1 cellular context compared by ENCODE assay signal in the genomic region with DNA sequence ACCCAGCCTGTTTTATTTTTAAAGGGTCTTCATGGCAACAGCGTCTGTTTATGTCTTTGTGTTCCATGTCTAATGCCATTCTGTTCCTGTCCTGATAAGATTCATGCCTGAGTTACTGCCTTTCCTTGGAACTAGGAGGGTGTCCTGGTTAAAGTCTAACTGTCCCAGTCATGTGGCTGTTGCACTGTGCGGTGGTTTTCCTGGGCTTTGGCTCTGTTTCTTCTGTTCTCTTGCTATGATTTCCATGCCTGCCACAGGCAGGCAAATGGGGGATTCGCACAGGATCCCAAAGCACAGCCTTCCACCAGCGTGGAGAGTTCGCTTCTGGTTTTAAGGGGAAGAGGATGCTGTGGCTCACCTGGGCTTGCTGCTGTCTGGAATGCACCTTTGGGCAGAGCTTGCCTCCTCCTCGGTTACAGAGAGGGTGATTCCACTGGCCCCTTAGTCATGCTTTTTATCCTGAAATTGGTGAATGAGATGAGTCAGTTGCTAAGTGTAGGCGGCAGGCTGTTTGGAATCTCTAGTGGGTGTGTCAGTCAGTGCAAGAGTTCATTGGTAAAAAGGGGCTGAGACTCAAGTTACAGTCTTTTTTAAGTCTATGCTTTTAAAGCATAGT.
TF ChIP-seq lines count a peak whose summit lies in the region.

No MANE protein-coding gene starts in this region.

TF ChIP-seq in K562, 482 proteins besides CTCF, POLR2A, EP300 and RAD21 (continued from another document and continues in another):
- TF ChIP-seq, protein P1, sequence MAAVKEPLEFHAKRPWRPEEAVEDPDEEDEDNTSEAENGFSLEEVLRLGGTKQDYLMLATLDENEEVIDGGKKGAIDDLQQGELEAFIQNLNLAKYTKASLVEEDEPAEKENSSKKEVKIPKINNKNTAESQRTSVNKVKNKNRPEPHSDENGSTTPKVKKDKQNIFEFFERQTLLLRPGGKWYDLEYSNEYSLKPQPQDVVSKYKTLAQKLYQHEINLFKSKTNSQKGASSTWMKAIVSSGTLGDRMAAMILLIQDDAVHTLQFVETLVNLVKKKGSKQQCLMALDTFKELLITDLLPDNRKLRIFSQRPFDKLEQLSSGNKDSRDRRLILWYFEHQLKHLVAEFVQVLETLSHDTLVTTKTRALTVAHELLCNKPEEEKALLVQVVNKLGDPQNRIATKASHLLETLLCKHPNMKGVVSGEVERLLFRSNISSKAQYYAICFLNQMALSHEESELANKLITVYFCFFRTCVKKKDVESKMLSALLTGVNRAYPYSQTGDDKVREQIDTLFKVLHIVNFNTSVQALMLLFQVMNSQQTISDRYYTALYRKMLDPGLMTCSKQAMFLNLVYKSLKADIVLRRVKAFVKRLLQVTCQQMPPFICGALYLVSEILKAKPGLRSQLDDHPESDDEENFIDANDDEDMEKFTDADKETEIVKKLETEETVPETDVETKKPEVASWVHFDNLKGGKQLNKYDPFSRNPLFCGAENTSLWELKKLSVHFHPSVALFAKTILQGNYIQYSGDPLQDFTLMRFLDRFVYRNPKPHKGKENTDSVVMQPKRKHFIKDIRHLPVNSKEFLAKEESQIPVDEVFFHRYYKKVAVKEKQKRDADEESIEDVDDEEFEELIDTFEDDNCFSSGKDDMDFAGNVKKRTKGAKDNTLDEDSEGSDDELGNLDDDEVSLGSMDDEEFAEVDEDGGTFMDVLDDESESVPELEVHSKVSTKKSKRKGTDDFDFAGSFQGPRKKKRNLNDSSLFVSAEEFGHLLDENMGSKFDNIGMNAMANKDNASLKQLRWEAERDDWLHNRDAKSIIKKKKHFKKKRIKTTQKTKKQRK (IDR thresholded peaks at IDR 0.05; ENCODE audit: borderline replicate concordance, low read depth, low read length): no peak
- TF ChIP-seq NCOA1 (IDR thresholded peaks at IDR 0.05; ENCODE audit: low read depth) (no peak), SOX6 (IDR thresholded peaks at IDR 0.05) (0 out of 2 replicates have a peak, but pooled peaks have one; percentile 18), SRF (CRISPR knock-in tag; IDR thresholded peaks at IDR 0.05) (no peak), WHSC1 (IDR thresholded peaks at IDR 0.05; ENCODE audit: low read length) (no peak), ZNF707 (CRISPR knock-in tag; conservative IDR thresholded peaks at IDR 0.05) (no peak), ZNF175 (CRISPR knock-in tag; IDR thresholded peaks at IDR 0.05; ENCODE audit: low read depth) (no peak), PHTF2 (CRISPR knock-in tag; IDR thresholded peaks at IDR 0.05) (no peak), KLF6 (CRISPR knock-in tag; IDR thresholded peaks at IDR 0.05; ENCODE audit: borderline replicate concordance) (no peak), CEBPG (CRISPR knock-in tag; IDR thresholded peaks at IDR 0.05) (no peak), CEBPG (tag; conservative IDR thresholded peaks at IDR 0.05 in 1 of 2, IDR thresholded peaks at IDR 0.05 in 1 of 2) (no peak), GABPB2 (CRISPR knock-in tag; conservative IDR thresholded peaks at IDR 0.05) (no peak), ZNF695 (CRISPR knock-in tag; IDR thresholded peaks at IDR 0.05) (no peak), MCM5 (IDR thresholded peaks at IDR 0.05; ENCODE audit: low read depth) (no peak), RBM39 (optimal IDR thresholded peaks at IDR 0.05; ENCODE audit: low read depth, low read length) (no peak), SUPT5H (IDR thresholded peaks at IDR 0.05) (no peak)
- TF ChIP-seq, protein P2, sequence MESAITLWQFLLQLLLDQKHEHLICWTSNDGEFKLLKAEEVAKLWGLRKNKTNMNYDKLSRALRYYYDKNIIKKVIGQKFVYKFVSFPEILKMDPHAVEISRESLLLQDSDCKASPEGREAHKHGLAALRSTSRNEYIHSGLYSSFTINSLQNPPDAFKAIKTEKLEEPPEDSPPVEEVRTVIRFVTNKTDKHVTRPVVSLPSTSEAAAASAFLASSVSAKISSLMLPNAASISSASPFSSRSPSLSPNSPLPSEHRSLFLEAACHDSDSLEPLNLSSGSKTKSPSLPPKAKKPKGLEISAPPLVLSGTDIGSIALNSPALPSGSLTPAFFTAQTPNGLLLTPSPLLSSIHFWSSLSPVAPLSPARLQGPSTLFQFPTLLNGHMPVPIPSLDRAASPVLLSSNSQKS (CRISPR knock-in tag; IDR thresholded peaks at IDR 0.05): no peak
- TF ChIP-seq, protein P3, sequence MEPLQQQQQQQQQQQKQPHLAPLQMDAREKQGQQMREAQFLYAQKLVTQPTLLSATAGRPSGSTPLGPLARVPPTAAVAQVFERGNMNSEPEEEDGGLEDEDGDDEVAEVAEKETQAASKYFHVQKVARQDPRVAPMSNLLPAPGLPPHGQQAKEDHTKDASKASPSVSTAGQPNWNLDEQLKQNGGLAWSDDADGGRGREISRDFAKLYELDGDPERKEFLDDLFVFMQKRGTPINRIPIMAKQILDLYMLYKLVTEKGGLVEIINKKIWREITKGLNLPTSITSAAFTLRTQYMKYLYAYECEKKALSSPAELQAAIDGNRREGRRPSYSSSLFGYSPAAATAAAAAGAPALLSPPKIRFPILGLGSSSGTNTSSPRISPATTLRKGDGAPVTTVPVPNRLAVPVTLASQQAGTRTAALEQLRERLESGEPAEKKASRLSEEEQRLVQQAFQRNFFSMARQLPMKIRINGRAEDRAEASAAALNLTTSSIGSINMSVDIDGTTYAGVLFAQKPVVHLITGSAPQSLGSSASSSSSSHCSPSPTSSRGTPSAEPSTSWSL (CRISPR knock-in tag; IDR thresholded peaks at IDR 0.05; ENCODE audit: borderline replicate concordance): no peak
- TF ChIP-seq, protein P4, sequence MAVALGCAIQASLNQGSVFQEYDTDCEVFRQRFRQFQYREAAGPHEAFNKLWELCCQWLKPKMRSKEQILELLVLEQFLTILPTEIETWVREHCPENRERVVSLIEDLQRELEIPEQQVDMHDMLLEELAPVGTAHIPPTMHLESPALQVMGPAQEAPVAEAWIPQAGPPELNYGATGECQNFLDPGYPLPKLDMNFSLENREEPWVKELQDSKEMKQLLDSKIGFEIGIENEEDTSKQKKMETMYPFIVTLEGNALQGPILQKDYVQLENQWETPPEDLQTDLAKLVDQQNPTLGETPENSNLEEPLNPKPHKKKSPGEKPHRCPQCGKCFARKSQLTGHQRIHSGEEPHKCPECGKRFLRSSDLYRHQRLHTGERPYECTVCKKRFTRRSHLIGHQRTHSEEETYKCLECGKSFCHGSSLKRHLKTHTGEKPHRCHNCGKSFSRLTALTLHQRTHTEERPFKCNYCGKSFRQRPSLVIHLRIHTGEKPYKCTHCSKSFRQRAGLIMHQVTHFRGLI (CRISPR knock-in tag; IDR thresholded peaks at IDR 0.05): no peak
- TF ChIP-seq, protein P5, sequence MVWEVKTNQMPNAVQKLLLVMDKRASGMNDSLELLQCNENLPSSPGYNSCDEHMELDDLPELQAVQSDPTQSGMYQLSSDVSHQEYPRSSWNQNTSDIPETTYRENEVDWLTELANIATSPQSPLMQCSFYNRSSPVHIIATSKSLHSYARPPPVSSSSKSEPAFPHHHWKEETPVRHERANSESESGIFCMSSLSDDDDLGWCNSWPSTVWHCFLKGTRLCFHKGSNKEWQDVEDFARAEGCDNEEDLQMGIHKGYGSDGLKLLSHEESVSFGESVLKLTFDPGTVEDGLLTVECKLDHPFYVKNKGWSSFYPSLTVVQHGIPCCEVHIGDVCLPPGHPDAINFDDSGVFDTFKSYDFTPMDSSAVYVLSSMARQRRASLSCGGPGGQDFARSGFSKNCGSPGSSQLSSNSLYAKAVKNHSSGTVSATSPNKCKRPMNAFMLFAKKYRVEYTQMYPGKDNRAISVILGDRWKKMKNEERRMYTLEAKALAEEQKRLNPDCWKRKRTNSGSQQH (CRISPR knock-in tag; IDR thresholded peaks at IDR 0.05): no peak
- TF ChIP-seq, protein P6, sequence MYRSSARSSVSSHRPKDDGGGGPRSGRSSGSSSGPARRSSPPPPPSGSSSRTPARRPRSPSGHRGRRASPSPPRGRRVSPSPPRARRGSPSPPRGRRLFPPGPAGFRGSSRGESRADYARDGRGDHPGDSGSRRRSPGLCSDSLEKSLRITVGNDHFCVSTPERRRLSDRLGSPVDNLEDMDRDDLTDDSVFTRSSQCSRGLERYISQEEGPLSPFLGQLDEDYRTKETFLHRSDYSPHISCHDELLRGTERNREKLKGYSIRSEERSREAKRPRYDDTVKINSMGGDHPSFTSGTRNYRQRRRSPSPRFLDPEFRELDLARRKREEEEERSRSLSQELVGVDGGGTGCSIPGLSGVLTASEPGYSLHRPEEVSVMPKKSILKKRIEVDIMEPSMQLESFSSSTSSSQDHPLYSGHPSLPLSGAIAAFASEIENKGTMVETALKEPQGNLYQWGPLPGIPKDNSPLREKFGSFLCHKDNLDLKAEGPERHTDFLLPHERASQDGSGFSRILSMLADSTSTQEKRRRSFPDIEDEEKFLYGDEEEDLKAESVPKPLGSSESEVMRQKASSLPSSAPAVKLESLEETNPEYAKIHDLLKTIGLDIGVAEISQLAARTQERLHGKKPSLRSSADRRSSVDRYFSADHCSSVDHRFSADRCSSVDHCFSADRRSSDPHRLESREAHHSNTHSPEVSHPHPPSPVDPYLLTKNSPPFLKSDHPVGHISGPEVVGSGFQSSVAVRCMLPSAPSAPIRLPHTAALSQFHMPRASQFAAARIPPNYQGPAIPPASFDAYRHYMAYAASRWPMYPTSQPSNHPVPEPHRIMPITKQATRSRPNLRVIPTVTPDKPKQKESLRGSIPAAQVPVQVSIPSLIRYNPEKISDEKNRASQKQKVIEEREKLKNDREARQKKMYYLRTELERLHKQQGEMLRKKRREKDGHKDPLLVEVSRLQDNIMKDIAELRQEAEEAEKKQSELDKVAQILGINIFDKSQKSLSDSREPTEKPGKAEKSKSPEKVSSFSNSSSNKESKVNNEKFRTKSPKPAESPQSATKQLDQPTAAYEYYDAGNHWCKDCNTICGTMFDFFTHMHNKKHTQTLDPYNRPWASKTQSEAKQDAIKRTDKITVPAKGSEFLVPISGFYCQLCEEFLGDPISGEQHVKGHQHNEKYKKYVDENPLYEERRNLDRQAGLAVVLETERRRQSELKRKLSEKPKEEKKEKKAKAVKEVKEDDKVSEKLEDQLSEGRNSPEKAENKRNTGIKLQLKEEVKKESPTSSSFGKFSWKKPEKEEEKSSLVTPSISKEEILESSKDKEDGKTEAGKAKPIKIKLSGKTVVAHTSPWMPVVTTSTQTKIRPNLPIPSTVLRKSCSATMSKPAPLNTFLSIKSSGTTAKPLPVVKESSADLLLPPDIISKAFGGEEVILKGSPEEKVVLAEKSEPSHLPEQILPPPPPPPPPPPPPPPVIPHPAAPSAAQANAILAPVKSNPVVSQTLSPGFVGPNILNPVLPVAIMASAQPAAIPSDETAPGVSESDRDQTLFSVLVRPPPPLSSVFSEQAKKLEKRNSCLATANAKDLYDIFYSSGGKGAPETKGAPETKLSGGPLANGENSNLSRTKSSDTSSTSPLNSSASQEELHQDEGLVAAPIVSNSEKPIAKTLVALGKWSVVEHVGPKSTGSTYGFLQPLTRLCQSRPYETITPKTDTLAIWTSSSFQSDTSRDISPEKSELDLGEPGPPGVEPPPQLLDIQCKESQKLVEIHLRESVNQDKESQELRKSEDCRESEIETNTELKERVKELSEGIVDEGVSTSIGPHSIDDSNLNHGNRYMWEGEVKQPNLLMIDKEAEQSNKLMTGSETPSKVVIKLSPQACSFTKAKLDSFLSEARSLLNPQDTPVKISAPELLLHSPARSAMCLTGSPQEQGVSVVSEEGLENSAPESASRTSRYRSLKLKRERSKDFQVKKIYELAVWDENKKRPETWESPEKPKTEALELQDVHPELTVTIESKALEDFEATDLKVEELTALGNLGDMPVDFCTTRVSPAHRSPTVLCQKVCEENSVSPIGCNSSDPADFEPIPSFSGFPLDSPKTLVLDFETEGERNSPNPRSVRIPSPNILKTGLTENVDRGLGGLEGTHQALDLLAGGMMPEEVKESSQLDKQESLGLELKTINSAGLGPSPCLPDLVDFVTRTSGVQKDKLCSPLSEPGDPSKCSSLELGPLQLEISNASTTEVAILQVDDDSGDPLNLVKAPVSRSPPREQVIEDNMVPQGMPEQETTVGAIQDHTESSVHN (IDR thresholded peaks at IDR 0.05; ENCODE audit: borderline replicate concordance in 1 of 2, low read depth in 1 of 2): no peak
- TF ChIP-seq, protein P7, sequence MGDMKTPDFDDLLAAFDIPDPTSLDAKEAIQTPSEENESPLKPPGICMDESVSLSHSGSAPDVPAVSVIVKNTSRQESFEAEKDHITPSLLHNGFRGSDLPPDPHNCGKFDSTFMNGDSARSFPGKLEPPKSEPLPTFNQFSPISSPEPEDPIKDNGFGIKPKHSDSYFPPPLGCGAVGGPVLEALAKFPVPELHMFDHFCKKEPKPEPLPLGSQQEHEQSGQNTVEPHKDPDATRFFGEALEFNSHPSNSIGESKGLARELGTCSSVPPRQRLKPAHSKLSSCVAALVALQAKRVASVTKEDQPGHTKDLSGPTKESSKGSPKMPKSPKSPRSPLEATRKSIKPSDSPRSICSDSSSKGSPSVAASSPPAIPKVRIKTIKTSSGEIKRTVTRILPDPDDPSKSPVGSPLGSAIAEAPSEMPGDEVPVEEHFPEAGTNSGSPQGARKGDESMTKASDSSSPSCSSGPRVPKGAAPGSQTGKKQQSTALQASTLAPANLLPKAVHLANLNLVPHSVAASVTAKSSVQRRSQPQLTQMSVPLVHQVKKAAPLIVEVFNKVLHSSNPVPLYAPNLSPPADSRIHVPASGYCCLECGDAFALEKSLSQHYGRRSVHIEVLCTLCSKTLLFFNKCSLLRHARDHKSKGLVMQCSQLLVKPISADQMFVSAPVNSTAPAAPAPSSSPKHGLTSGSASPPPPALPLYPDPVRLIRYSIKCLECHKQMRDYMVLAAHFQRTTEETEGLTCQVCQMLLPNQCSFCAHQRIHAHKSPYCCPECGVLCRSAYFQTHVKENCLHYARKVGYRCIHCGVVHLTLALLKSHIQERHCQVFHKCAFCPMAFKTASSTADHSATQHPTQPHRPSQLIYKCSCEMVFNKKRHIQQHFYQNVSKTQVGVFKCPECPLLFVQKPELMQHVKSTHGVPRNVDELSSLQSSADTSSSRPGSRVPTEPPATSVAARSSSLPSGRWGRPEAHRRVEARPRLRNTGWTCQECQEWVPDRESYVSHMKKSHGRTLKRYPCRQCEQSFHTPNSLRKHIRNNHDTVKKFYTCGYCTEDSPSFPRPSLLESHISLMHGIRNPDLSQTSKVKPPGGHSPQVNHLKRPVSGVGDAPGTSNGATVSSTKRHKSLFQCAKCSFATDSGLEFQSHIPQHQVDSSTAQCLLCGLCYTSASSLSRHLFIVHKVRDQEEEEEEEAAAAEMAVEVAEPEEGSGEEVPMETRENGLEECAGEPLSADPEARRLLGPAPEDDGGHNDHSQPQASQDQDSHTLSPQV (IDR thresholded peaks at IDR 0.05): no peak
- TF ChIP-seq, protein P8, sequence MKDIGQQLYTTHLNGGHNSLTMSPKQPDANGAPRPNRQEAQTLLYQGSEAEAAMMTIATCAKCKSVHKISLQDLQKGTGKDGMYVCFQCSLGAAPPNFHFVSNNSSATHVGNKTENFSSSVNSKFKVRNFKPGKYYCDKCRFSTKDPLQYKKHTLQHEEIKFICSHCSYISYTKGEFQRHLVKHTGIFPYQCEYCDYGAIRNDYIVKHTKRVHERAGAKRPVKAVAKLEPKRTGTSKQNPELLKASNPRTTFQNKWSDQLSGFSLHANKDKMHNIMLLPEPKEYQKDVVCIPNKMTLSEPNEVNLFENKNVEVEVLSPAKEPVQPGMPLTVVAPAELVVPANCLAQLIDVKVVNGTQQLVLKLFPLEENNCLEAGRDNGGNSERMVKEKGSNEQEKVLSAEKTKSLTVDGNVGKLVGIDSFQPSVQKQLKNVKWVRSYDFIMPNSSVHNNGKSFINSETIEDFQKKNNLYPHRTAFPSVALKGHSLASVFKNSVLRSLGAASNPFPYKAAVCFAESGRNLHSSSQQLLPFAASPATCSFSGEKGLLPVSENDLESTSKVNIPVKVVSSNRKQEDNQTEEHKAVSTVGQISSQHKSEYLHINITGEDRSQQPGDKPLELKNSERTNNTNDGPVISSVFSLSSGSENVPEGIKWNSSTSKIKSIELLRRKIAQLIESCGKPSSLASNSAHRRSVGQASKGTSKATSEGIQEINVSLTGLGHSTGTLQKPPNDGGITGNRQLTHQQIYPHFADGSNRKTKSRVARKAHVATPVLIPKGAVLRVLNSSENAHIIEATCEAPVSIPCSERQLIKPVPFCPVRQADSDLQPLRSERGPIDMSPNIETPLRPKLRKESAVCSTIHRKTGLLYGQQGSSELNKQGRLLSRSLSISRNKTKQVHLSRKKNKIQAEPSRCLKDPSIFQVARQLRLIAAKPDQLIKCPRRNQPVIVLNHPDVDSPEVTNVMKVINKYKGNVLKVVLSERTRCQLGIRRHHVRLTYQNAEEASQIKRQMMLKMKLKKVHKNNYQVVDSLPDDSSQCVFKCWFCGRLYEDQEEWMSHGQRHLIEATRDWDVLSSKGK (CRISPR knock-in tag; IDR thresholded peaks at IDR 0.05): no peak
